7 cellular contexts compared by ENCODE assay signal in the genomic region with DNA sequence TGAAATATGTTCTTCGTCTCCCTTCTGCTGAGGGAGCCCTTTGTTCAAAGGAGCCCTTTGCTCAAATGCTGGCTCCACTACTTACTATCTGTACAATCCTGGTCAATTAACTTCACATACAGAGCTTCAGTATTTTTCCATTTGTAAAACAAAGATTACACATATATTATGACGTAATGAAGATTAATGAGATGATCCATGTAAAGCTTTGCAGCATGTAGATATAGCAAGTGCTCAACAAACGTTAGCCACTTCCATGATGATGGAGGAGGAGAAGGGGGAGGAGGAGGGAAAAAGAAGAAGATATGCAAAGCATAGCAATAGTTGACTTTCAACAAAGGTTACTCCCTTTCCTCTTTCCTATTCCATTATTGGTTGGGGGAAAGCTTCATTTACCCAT.
"Had no signal": no experiment of that assay in that cellular context is flagged by ENCODE, and none has a peak within 500 bp of the region (broad histone marks: within the 10 kb centered on the region; RNA-seq: fewer than 3 reads in every experiment).

No MANE protein-coding gene starts in this region.

- DNase-seq: GDM1, GF-D8 had no signal

- FAIRE-seq: G401.6, GM12891, GM12892, GM18507, GM19239 had no signal
